In the genomic region with DNA sequence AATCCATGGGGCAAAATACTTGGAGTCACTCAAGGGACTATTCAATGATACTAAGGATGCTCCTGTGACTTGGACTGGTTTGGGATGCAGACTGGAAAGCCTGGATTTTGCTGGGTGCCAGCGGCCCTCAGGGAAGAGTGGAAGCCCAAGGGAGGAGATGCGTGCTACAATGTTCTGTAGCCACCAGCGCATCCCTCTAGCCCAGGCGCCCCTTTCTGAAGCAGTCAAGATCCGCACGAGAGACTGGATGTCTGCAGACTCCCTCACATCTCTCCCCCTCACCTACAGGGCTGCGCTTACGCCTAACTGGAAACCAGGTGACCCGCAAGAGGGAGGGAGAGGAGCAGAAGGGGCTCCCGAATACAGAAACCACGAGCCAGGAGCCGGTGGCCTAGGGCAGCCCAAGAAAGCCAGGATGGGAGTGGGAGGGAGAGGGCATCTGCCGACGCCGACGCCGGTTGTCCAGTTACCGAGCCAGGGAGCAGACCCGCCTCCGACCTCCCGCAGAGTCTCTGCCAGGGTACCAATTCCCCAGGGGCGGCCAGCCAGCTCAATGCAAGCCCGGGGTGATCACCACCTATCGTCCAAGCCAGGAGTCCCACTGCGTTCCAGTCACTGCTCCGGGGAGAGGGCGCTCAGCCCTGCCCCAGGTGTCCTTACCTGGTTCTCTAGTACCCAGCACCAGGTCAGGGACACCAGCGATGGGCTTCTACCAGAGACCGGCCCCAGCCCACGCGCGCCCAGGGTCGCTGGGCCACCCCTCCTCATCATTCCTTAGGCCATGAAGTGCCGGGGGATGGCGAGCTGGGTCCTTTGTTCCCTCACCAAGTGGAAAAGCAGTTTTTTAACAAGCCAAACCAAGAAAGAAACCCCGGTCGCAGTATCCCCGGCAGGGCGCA, we compare ENCODE assay signal across 8 cellular contexts. TPM values are rescaled to one million over a fixed set of nuclear protein-coding genes. Genes with fewer than 3 reads are reported as not detected.
DNase-seq lines count a peak whose midpoint lies in the region; ATAC-seq and TF ChIP-seq lines count a peak whose summit lies in the region.

No MANE protein-coding gene starts in this region.

- peak in 1 of 2 donors; percentile 28 for TF ChIP-seq CTCF in mammary epithelial cell (conservative IDR thresholded peaks at IDR 0.05 in 1 of 2, IDR thresholded peaks at IDR 0.05 in 1 of 2; ENCODE audit: extremely low read depth in 1 of 2, insufficient read depth in 1 of 2, low read depth in 1 of 2, low read length in 2 of 2)

- BruUV-seq in mammary epithelial cell (replicated peaks; lab: Mats Ljungman, UMichigan) = TSS peak; percentile 51

- peak overlapping the region; percentile 73 to 79 (median 78) for H3K4me3 ChIP-seq in mammary epithelial cell (replicated peaks in 1 of 3; ENCODE audit: insufficient read depth in 1 of 3, low read depth in 2 of 3, low read length in 3 of 3)

- H3K4me1 ChIP-seq in mammary epithelial cell (ENCODE audit: insufficient read depth, low read length) = peaks cover 29% of the 10 kb centered on the region

- H3K9ac ChIP-seq in mammary epithelial cell (ENCODE audit: insufficient read depth, low read length) = peak overlapping the region; percentile 59

- H3K4me2 ChIP-seq in mammary epithelial cell (ENCODE audit: insufficient read depth, low read depth, low read length) = peak overlapping the region; percentile 99

- dilution Hi-C loops in mammary epithelial cell (cut with HindIII; ENCODE audit: low sequenced_read_pairs) = no loop called here

- 5% methylated on average over 27 of the region's 39 CpGs for WGBS in mammary epithelial cell (ENCODE audit: low coverage, missing lambda C conversion rate)

- no peaks in the 10 kb centered on the region for H3K36me3 ChIP-seq in mammary epithelial cell (ENCODE audit: insufficient read depth, low read length)

- no peaks in the 10 kb centered on the region for H4K20me1 ChIP-seq in mammary epithelial cell (ENCODE audit: insufficient read depth, low read length)

- no peaks in the 10 kb centered on the region for H3K27me3 ChIP-seq in mammary epithelial cell (ENCODE audit: insufficient read depth, low read length)

- DNase-seq in COR-L47 (lab: John Stamatoyannopoulos, UW) (peak; percentile 67), NCI-H146 treated with DMSO at 0.1 percent for 48 hours (lab: John Stamatoyannopoulos, UW; ENCODE audit: unreplicated experiment) (peak; percentile 6), mammary epithelial cell (peak; percentile 46), left colon (peak; percentile 36 to 48)
- DNase-seq in effector CD4-positive, alpha-beta T cell = no peak

- peak overlapping the region; percentile 58 for H3K27ac ChIP-seq in mammary epithelial cell (ENCODE audit: insufficient read depth, low read depth, low read length)
- H3K27ac ChIP-seq in temporal lobe (ENCODE audit: low read depth, low read length) = peak overlapping the region; percentile 52

- peak overlapping the region; percentile 89 for H2AFZ ChIP-seq in mammary epithelial cell (ENCODE audit: low read depth, low read length)

- in situ Hi-C loops in mammary epithelial cell (cut with MboI; ENCODE audit: low sequenced_read_pairs in 2 of 2) = no loop called here

- CTCF ChIA-PET in mammary epithelial cell (lab: Charles Lee; ENCODE audit: low non-redundant PET) = interaction anchor here (0.6 kb wide), 1 partner anchor 16 kb away, joined by 6 read pairs; no protein-coding TSS in a partner anchor

- no peaks in the 10 kb centered on the region for H3K9me3 ChIP-seq in mammary epithelial cell (replicated peaks; ENCODE audit: insufficient read depth, low read length)

- intact Hi-C loops in mammary epithelial cell (cut with micrococcal nuclease) = loop anchor here (1.0 to 10.0 kb wide), 5 partner anchors 17 to 166 kb away; no protein-coding TSS in a partner anchor
- intact Hi-C loops in left colon (cut with DNase I, micrococcal nuclease) = no loop called here

- H3K79me2 ChIP-seq in mammary epithelial cell (ENCODE audit: insufficient read depth, low read length) = no peaks in the 10 kb centered on the region

- ATAC-seq in left colon (peak; percentile 62), HG03175 (IDR thresholded peaks at IDR 0.05; ENCODE audit: unreplicated experiment) (no peak), GM21515 (IDR thresholded peaks at IDR 0.05; ENCODE audit: unreplicated experiment) (no peak)

RNA-seq across cellular contexts. Expression of gene NTN4, which starts 1.2 kb away (rescaled TPM):
- 10 to 100 TPM; 38.6 to 47.2 TPM for total RNA-seq in mammary epithelial cell
- polyA plus RNA-seq in mammary epithelial cell = 9.0 TPM
- polyA minus RNA-seq in mammary epithelial cell = 8.8 TPM
- 10 to 100 TPM; 17.4 to 25.3 TPM for total RNA-seq in left colon
- 51.1 TPM for total RNA-seq in temporal lobe
